ENCODE assay signal across 22 cellular contexts in the genomic region with DNA sequence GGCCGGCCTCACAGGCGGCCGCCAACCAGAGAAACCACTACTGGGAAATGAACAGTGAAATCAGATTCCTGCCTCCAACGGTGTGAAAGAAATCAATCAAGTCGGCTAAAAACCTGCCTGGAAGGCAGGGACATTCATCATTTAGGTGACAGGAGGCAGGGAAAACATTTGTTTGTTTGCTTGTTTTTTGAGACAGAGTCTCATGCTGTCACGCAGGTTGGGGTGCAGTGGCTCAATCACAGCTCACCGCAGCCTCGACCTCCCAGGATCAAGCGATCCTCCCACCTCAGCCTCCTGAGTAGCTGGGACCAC. TPM values are rescaled to one million over a fixed set of nuclear protein-coding genes. Genes with fewer than 3 reads are reported as not detected.
A peak's percentile ranks its signal among the peaks of the same experiment; 100 is the strongest.
DNase-seq lines count a peak whose midpoint lies in the region; TF ChIP-seq lines count a peak whose summit lies in the region.
"Had no signal": no experiment of that assay in that cellular context is flagged by ENCODE, and none has a peak within 500 bp of the region (broad histone marks: within the 10 kb centered on the region; RNA-seq: fewer than 3 reads in every experiment).

No MANE protein-coding gene starts in this region.

- H3K36me3 ChIP-seq in BLaER1 treated with 17β-estradiol and CSF1 and Interleukin-3, amounts not matched to agents 10 nM and 100 nM, result no peaks in the 10 kb centered on the region
- H3K36me3 ChIP-seq in PC-9 (ENCODE audit: low read depth), result no peaks in the 10 kb centered on the region
- H3K36me3 ChIP-seq: BE2C had no signal

- H3K27me3 ChIP-seq in BLaER1 treated with 17β-estradiol and CSF1 and Interleukin-3, amounts not matched to agents 10 nM and 100 nM, result peaks cover 0 to 18% (median 0%) of the 10 kb centered on the region in 11 experiments; a peak in 4 of 22 replicates
- H3K27me3 ChIP-seq in PC-9 (ENCODE audit: insufficient read depth, low read depth), result peaks cover 50% of the 10 kb centered on the region
- H3K27me3 ChIP-seq: BE2C had no signal

- H3K27me3 Mint-ChIP-seq in activated T-helper 1 cell treated with anti-CD3 and anti-CD28 coated beads, Interleukin-12 subunit alpha, Interleukin-12 subunit beta, Interleukin-2, Interleukin-4 antibody, amounts not matched to agents 30 ng/mL and 10 ng/mL and 1 ng/mL, durations not matched to agents 14 hours and 24 hours and 36 hours (ENCODE audit: insufficient read depth), result peaks cover 24% of the 10 kb centered on the region

- no peaks in the 10 kb centered on the region for H3K9me3 ChIP-seq in BLaER1 treated with 17β-estradiol and CSF1 and Interleukin-3, amounts not matched to agents 10 nM and 100 nM (replicated peaks in 1 of 11)
- no peaks in the 10 kb centered on the region for H3K9me3 ChIP-seq in PC-9 (ENCODE audit: insufficient read depth, low read depth)
- H3K9me3 ChIP-seq: A549, BE2C, Caco-2 had no signal

- no peak overlapping the region for H3K27ac Mint-ChIP-seq in activated T-helper 1 cell treated with anti-CD3 and anti-CD28 coated beads, Interleukin-12 subunit alpha, Interleukin-12 subunit beta, Interleukin-2, Interleukin-4 antibody, amounts not matched to agents 30 ng/mL and 10 ng/mL and 1 ng/mL, durations not matched to agents 14 hours and 24 hours and 36 hours
- H3K27ac Mint-ChIP-seq: CD8-positive, alpha-beta T cell had no signal

- H3K27ac ChIP-seq in BLaER1 treated with 17β-estradiol and CSF1 and Interleukin-3, amounts not matched to agents 10 nM and 100 nM, result peak overlapping the region in 8 of 11 experiments; percentile 15 to 97 (median 40); a peak in 9 of 22 replicates
- H3K27ac ChIP-seq in PC-9, result no peak overlapping the region
- H3K27ac ChIP-seq: A549, C4-2B, GM23248 had no signal

- H3K36me3 Mint-ChIP-seq in activated T-helper 1 cell treated with anti-CD3 and anti-CD28 coated beads, Interleukin-12 subunit alpha, Interleukin-12 subunit beta, Interleukin-2, Interleukin-4 antibody, amounts not matched to agents 30 ng/mL and 10 ng/mL and 1 ng/mL, durations not matched to agents 14 hours and 24 hours and 36 hours (ENCODE audit: low read depth), result no peaks in the 10 kb centered on the region
- H3K36me3 Mint-ChIP-seq: CD4-positive, CD25-positive, alpha-beta regulatory T cell; CD8-positive, alpha-beta T cell had no signal

- no peak for TF ChIP-seq CTCF in PC-9 (conservative IDR thresholded peaks at IDR 0.05)

- no peak overlapping the region for H2AFZ ChIP-seq in PC-9
- H2AFZ ChIP-seq: GM23248 had no signal

- H3K9ac ChIP-seq in BLaER1 treated with 17β-estradiol and CSF1 and Interleukin-3, amounts not matched to agents 10 nM and 100 nM, result peak overlapping the region in 9 of 11 experiments; percentile 8 to 94 (median 37); a peak in 13 of 22 replicates
- H3K9ac ChIP-seq: GM23248 had no signal

- no peak overlapping the region for H3K4me3 Mint-ChIP-seq in activated T-helper 1 cell treated with anti-CD3 and anti-CD28 coated beads, Interleukin-12 subunit alpha, Interleukin-12 subunit beta, Interleukin-2, Interleukin-4 antibody, amounts not matched to agents 30 ng/mL and 10 ng/mL and 1 ng/mL, durations not matched to agents 14 hours and 24 hours and 36 hours
- H3K4me3 Mint-ChIP-seq: CD4-positive, CD25-positive, alpha-beta regulatory T cell; CD8-positive, alpha-beta T cell had no signal

- no peaks in the 10 kb centered on the region for H3K79me2 ChIP-seq in PC-9 (ENCODE audit: low read depth)

- CTCF ChIA-PET in PC-9 (lab: Charles Lee), result no interaction called here

- H4K20me1 ChIP-seq in BLaER1 treated with 17β-estradiol and CSF1 and Interleukin-3, amounts not matched to agents 10 nM and 100 nM, result peaks cover 0 to 17% (median 2%) of the 10 kb centered on the region in 11 experiments; a peak in 8 of 22 replicates
- H4K20me1 ChIP-seq in PC-9 (ENCODE audit: insufficient read depth), result no peaks in the 10 kb centered on the region

- H3K4me1 Mint-ChIP-seq in activated T-helper 1 cell treated with anti-CD3 and anti-CD28 coated beads, Interleukin-12 subunit alpha, Interleukin-12 subunit beta, Interleukin-2, Interleukin-4 antibody, amounts not matched to agents 30 ng/mL and 10 ng/mL and 1 ng/mL, durations not matched to agents 14 hours and 24 hours and 36 hours (ENCODE audit: low read depth), result no peaks in the 10 kb centered on the region

- no TSS peak for BruUV-seq in PC-9 (replicated peaks; lab: Mats Ljungman, UMichigan)

- H3K4me1 ChIP-seq in BLaER1 treated with 17β-estradiol and CSF1 and Interleukin-3, amounts not matched to agents 10 nM and 100 nM, result peaks cover 32 to 85% (median 78%) of the 10 kb centered on the region in 10 experiments
- peaks cover 7% of the 10 kb centered on the region for H3K4me1 ChIP-seq in PC-9 (replicated peaks; ENCODE audit: insufficient read depth)
- H3K4me1 ChIP-seq: A549, BE2C, Caco-2 had no signal

- DNase-seq in NCI-H2171 treated with DMSO at 0.1 percent for 48 hours (lab: John Stamatoyannopoulos, UW) (peak; percentile 44), NCI-H2171 (lab: John Stamatoyannopoulos, UW) (no peak), PC-9 (peak in 1 of 2 experiments; percentile 64), left kidney (ENCODE audit: low read depth, low spot score) (peak; percentile 55), NCI-H146 treated with DMSO at 0.1 percent for 48 hours (lab: John Stamatoyannopoulos, UW; ENCODE audit: unreplicated experiment) (no peak)
- DNase-seq in activated T-helper 1 cell treated with anti-CD3 and anti-CD28 coated beads, Interleukin-12 subunit alpha, Interleukin-12 subunit beta, Interleukin-2, Interleukin-4 antibody, amounts not matched to agents 30 ng/mL and 10 ng/mL and 1 ng/mL, durations not matched to agents 14 hours and 24 hours and 36 hours (ENCODE audit: low spot score), result no peak
- DNase-seq: 8988T; ACHN; AML-193; BE2C; Caco-2; CD4-positive, CD25-positive, alpha-beta regulatory T cell; CD8-positive, alpha-beta T cell; DMS153; DMS79 treated with DMSO at 0.1 percent for 48 hours; GM23248; H7; HCEC 1CT had no signal

- peak overlapping the region in 10 of 11 experiments; percentile 15 to 98 (median 82); a peak in 20 of 22 replicates for H3K4me2 ChIP-seq in BLaER1 treated with 17β-estradiol and CSF1 and Interleukin-3, amounts not matched to agents 10 nM and 100 nM
- H3K4me2 ChIP-seq in PC-9, result peak overlapping the region; percentile 32; the same call in 1 of the 2 replicates
- H3K4me2 ChIP-seq: A549 had no signal

- no peaks in the 10 kb centered on the region for H3K9me2 ChIP-seq in PC-9 (ENCODE audit: insufficient read depth)

- H3F3A ChIP-seq in PC-9 (ENCODE audit: insufficient read depth, low read depth), result peaks cover 12% of the 10 kb centered on the region; the same call in 1 of the 2 replicates

- POLR2A ChIA-PET in PC-9 (lab: Charles Lee; ENCODE audit: unreplicated experiment), result no interaction called here

- no peak overlapping the region for H3K4me3 ChIP-seq in BLaER1 treated with 17β-estradiol and CSF1 and Interleukin-3, amounts not matched to agents 10 nM and 100 nM
- H3K4me3 ChIP-seq in PC-9, result no peak overlapping the region
- H3K4me3 ChIP-seq: A549, GM23248 had no signal

- intact Hi-C loops in PC-9 (cut with micrococcal nuclease; ENCODE audit: unreplicated experiment), result no loop called here
- intact Hi-C loops in activated T-helper 1 cell treated with anti-CD3 and anti-CD28 coated beads, Interleukin-12 subunit alpha, Interleukin-12 subunit beta, Interleukin-2, Interleukin-4 antibody, amounts not matched to agents 30 ng/mL and 10 ng/mL and 1 ng/mL, durations not matched to agents 14 hours and 24 hours and 36 hours (cut with micrococcal nuclease), result no loop called here

- no peaks in the 10 kb centered on the region for H3K9me3 Mint-ChIP-seq in activated T-helper 1 cell treated with anti-CD3 and anti-CD28 coated beads, Interleukin-12 subunit alpha, Interleukin-12 subunit beta, Interleukin-2, Interleukin-4 antibody, amounts not matched to agents 30 ng/mL and 10 ng/mL and 1 ng/mL, durations not matched to agents 14 hours and 24 hours and 36 hours
- H3K9me3 Mint-ChIP-seq: CD8-positive, alpha-beta T cell had no signal

RNA-seq across cellular contexts. Expression of a gene that starts 30.5 kb away (rescaled TPM):
- 40.6 and 44.0 TPM in 2 replicates for total RNA-seq in PC-9 (2021)
- 55.9 and 56.8 TPM in 2 replicates for total RNA-seq in activated T-helper 1 cell treated with anti-CD3 and anti-CD28 coated beads, Interleukin-12 subunit alpha, Interleukin-12 subunit beta, Interleukin-2, Interleukin-4 antibody, amounts not matched to agents 30 ng/mL and 10 ng/mL and 1 ng/mL, durations not matched to agents 14 hours and 24 hours and 36 hours

RNA-seq across cellular contexts. Expression of a gene that starts 55.9 kb away (rescaled TPM):
- total RNA-seq in PC-9 (2021), result not detected in 2 replicates
- not detected in 2 replicates for total RNA-seq in activated T-helper 1 cell treated with anti-CD3 and anti-CD28 coated beads, Interleukin-12 subunit alpha, Interleukin-12 subunit beta, Interleukin-2, Interleukin-4 antibody, amounts not matched to agents 30 ng/mL and 10 ng/mL and 1 ng/mL, durations not matched to agents 14 hours and 24 hours and 36 hours
- total RNA-seq: Caco-2; CD4-positive, CD25-positive, alpha-beta regulatory T cell; CD8-positive, alpha-beta T cell; Daoy had no signal

Comparison
In these comparisons a context has a peak if more than half of its experiments do, and no peak if none do; other contexts are left out.
1. DNase-seq: peak in NCI-H2171 treated with DMSO at 0.1 percent for 48 hours (single experiment) and left kidney (single experiment); none in NCI-H2171 (single experiment), activated T-helper 1 cell treated with anti-CD3 and anti-CD28 coated beads, Interleukin-12 subunit alpha, Interleukin-12 subunit beta, Interleukin-2, Interleukin-4 antibody, amounts not matched to agents 30 ng/mL and 10 ng/mL and 1 ng/mL, durations not matched to agents 14 hours and 24 hours and 36 hours (single experiment) and NCI-H146 treated with DMSO at 0.1 percent for 48 hours (single experiment).